Comparison of ENCODE assay signal across 19 cellular contexts in genomic region chr10:9016930-9017329, GRCh38.
DNase-seq lines count a peak whose midpoint lies in the region; ATAC-seq and TF ChIP-seq lines count a peak whose summit lies in the region.
"Had no signal": no experiment of that assay in that cellular context is flagged by ENCODE, and none has a peak within 500 bp of the region (broad histone marks: within the 10 kb centered on the region; RNA-seq: fewer than 3 reads in every experiment).

No MANE protein-coding gene starts in this region.

- no peaks in the 10 kb centered on the region for H3K79me1 ChIP-seq in neuronal stem cell (ENCODE audit: low read depth, low read length)

- H3K36me3 ChIP-seq in GM23338 (ENCODE audit: insufficient read depth): no peaks in the 10 kb centered on the region
- H3K36me3 ChIP-seq in neural progenitor cell: no peaks in the 10 kb centered on the region
- no peaks in the 10 kb centered on the region for H3K36me3 ChIP-seq in neuronal stem cell (replicated peaks in 1 of 2; ENCODE audit: control insufficient read depth in 2 of 2, insufficient read depth in 2 of 2, low read length in 2 of 2)
- H3K36me3 ChIP-seq: BLaER1, Peyer's patch had no signal

- H2BK5ac ChIP-seq in neuronal stem cell (ENCODE audit: low read length): no peak overlapping the region

- no peak overlapping the region for H4K8ac ChIP-seq in neuronal stem cell (ENCODE audit: low read depth, low read length)

- H3K27ac Mint-ChIP-seq in activated T-cell treated with anti-CD3 and anti-CD28 coated beads, Interleukin-2, amount 50 U/mL, for 72 hours: peak overlapping the region; percentile 87
- H3K27ac Mint-ChIP-seq in GM23338 (peak overlapping the region; percentile 32; the same call in 1 of the 2 replicates), neural progenitor cell (no peak overlapping the region)
- no peak overlapping the region for H3K27ac Mint-ChIP-seq in activated T-helper 17 cell treated with anti-CD3 and anti-CD28 coated beads, Interleukin-2, amount 50 U/mL, for 72 hours
- H3K27ac Mint-ChIP-seq: HFFc6 had no signal

- H3K27ac ChIP-seq in GM23338 (ENCODE audit: low read depth) (no peak overlapping the region), neural progenitor cell (no peak overlapping the region), neuronal stem cell (replicated peaks; ENCODE audit: low read length) (no peak overlapping the region)
- H3K27ac ChIP-seq: BLaER1, Peyer's patch had no signal

- no peaks in the 10 kb centered on the region for H3K27me3 Mint-ChIP-seq in activated T-cell treated with anti-CD3 and anti-CD28 coated beads, Interleukin-2, amount 50 U/mL, for 72 hours (ENCODE audit: low read depth)
- H3K27me3 Mint-ChIP-seq in GM23338 (ENCODE audit: insufficient read depth, low read depth, poor library complexity) (no peaks in the 10 kb centered on the region), neural progenitor cell (ENCODE audit: insufficient read depth, low read depth) (no peaks in the 10 kb centered on the region)
- H3K27me3 Mint-ChIP-seq in activated T-helper 17 cell treated with anti-CD3 and anti-CD28 coated beads, Interleukin-2, amount 50 U/mL, for 72 hours: peaks cover 20% of the 10 kb centered on the region

- no peak overlapping the region for H2BK12ac ChIP-seq in neuronal stem cell (ENCODE audit: low read length)

- H3K4me3 ChIP-seq in GM23338: no peak overlapping the region
- no peak overlapping the region for H3K4me3 ChIP-seq in neural progenitor cell
- H3K4me3 ChIP-seq in foreskin fibroblast (ENCODE audit: low read depth in 1 of 2, low read length in 2 of 2): no peak overlapping the region
- no peak overlapping the region for H3K4me3 ChIP-seq in neuronal stem cell (ENCODE audit: low read length in 2 of 2)
- H3K4me3 ChIP-seq: BLaER1, Peyer's patch had no signal

- H3K79me2 ChIP-seq in GM23338 (replicated peaks; ENCODE audit: insufficient read depth) (no peaks in the 10 kb centered on the region), neural progenitor cell (ENCODE audit: low read depth) (no peaks in the 10 kb centered on the region)

- peaks cover 73% of the 10 kb centered on the region for H3K4me1 Mint-ChIP-seq in activated T-cell treated with anti-CD3 and anti-CD28 coated beads, Interleukin-2, amount 50 U/mL, for 72 hours (ENCODE audit: low read depth)
- H3K4me1 Mint-ChIP-seq in GM23338: peaks cover 18% of the 10 kb centered on the region; the same call in 2 of the 3 replicates
- no peaks in the 10 kb centered on the region for H3K4me1 Mint-ChIP-seq in activated T-helper 17 cell treated with anti-CD3 and anti-CD28 coated beads, Interleukin-2, amount 50 U/mL, for 72 hours
- H3K4me1 Mint-ChIP-seq in neural progenitor cell: no peaks in the 10 kb centered on the region

- peaks cover 12% of the 10 kb centered on the region; the same call in 1 of the 2 replicates for H3K4me1 ChIP-seq in GM23338 (ENCODE audit: insufficient read depth)
- no peaks in the 10 kb centered on the region for H3K4me1 ChIP-seq in neural progenitor cell
- H3K4me1 ChIP-seq in neuronal stem cell (ENCODE audit: control insufficient read depth in 2 of 2, insufficient read depth in 1 of 2, low read depth in 1 of 2, low read length in 2 of 2): no peaks in the 10 kb centered on the region
- H3K4me1 ChIP-seq: BLaER1, Peyer's patch had no signal

- no peak overlapping the region for H2BK120ac ChIP-seq in neuronal stem cell (ENCODE audit: low read depth, low read length)

- no peak overlapping the region for H3K9ac ChIP-seq in neural progenitor cell
- no peak overlapping the region for H3K9ac ChIP-seq in neuronal stem cell (ENCODE audit: low read depth, low read length, poor library complexity)
- H3K9ac ChIP-seq: BLaER1 had no signal

- H2AFZ ChIP-seq in GM23338 (peak overlapping the region; percentile 40; the same call in 1 of the 2 replicates), neural progenitor cell (replicated peaks) (peak overlapping the region; percentile 7), neuronal stem cell (ENCODE audit: low read length) (no peak overlapping the region)

- H3K4me2 ChIP-seq in GM23338 (no peak overlapping the region), neural progenitor cell (no peak overlapping the region), neuronal stem cell (ENCODE audit: insufficient read depth, low read length, poor library complexity, severe bottlenecking) (no peak overlapping the region)
- H3K4me2 ChIP-seq: BLaER1 had no signal

- H2AK5ac ChIP-seq in neuronal stem cell (ENCODE audit: low read depth, low read length): no peak overlapping the region

- H3K9me3 ChIP-seq in neural progenitor cell (ENCODE audit: low read depth) (no peaks in the 10 kb centered on the region), neuronal stem cell (replicated peaks in 1 of 2; ENCODE audit: control insufficient read depth in 2 of 2, insufficient read depth in 1 of 2, low read depth in 1 of 2, low read length in 2 of 2) (no peaks in the 10 kb centered on the region)
- H3K9me3 ChIP-seq: BLaER1, Peyer's patch had no signal

- no peak overlapping the region for H4K91ac ChIP-seq in neuronal stem cell (ENCODE audit: low read depth, low read length, poor library complexity)

- no peaks in the 10 kb centered on the region for H3K9me3 Mint-ChIP-seq in activated T-cell treated with anti-CD3 and anti-CD28 coated beads, Interleukin-2, amount 50 U/mL, for 72 hours
- no peaks in the 10 kb centered on the region for H3K9me3 Mint-ChIP-seq in GM23338
- H3K9me3 Mint-ChIP-seq in activated T-helper 17 cell treated with anti-CD3 and anti-CD28 coated beads, Interleukin-2, amount 50 U/mL, for 72 hours: no peaks in the 10 kb centered on the region
- H3K9me3 Mint-ChIP-seq in neural progenitor cell: no peaks in the 10 kb centered on the region

- no peak overlapping the region for H3K4ac ChIP-seq in neuronal stem cell (ENCODE audit: low read length)

- peak overlapping the region; percentile 56 to 62 for H3K4me3 Mint-ChIP-seq in activated T-cell treated with anti-CD3 and anti-CD28 coated beads, Interleukin-2, amount 50 U/mL, for 72 hours
- H3K4me3 Mint-ChIP-seq in GM23338 (no peak overlapping the region), neural progenitor cell (no peak overlapping the region)
- H3K4me3 Mint-ChIP-seq in activated T-helper 17 cell treated with anti-CD3 and anti-CD28 coated beads, Interleukin-2, amount 50 U/mL, for 72 hours: peak overlapping the region; percentile 23
- H3K4me3 Mint-ChIP-seq: HFFc6 had no signal

- no peak for DNase-seq in activated T-cell treated with anti-CD3 and anti-CD28 coated beads, Interleukin-2, amount 50 U/mL, for 72 hours
- no peak for DNase-seq in activated T-cell treated with anti-CD3 and anti-CD28 coated beads, Interleukin-2, amount 50 U/mL, for 1 hour
- DNase-seq in GM23338 (ENCODE audit: low spot score): no peak
- no peak for DNase-seq in neural progenitor cell (ENCODE audit: low spot score)
- DNase-seq in foreskin fibroblast: no peak
- DNase-seq in neuronal stem cell (ENCODE audit: low spot score): no peak
- DNase-seq: DMS79 treated with DMSO at 0.1 percent for 48 hours; HFFc6; IMR-90; NCI-H1417; NCI-H187; NCI-H2107; NCI-H510A; NCI-H748 treated with DMSO at 0.1 percent for 48 hours; NK-92 treated with Interleukin-12 subunit alpha and Interleukin-12 subunit beta, amount 100 ng/mL, for 24 hours; Peyer's patch had no signal

- H4K20me1 ChIP-seq in GM23338 (replicated peaks; ENCODE audit: insufficient read depth): no peaks in the 10 kb centered on the region
- no peaks in the 10 kb centered on the region for H4K20me1 ChIP-seq in neural progenitor cell (ENCODE audit: low read depth)
- H4K20me1 ChIP-seq: BLaER1 had no signal

- H3K23ac ChIP-seq in neuronal stem cell (ENCODE audit: low read depth, low read length, poor library complexity): no peak overlapping the region

- no peaks in the 10 kb centered on the region for H3K27me3 ChIP-seq in GM23338 (ENCODE audit: insufficient read depth)
- H3K27me3 ChIP-seq in neural progenitor cell: no peaks in the 10 kb centered on the region
- no peaks in the 10 kb centered on the region for H3K27me3 ChIP-seq in neuronal stem cell (ENCODE audit: control insufficient read depth in 3 of 3, insufficient read depth in 3 of 3, low read depth in 1 of 3, low read length in 3 of 3)
- H3K27me3 ChIP-seq: BLaER1, Peyer's patch had no signal

- no peaks in the 10 kb centered on the region for H3K36me3 Mint-ChIP-seq in activated T-cell treated with anti-CD3 and anti-CD28 coated beads, Interleukin-2, amount 50 U/mL, for 72 hours (ENCODE audit: insufficient read depth in 2 of 2)
- H3K36me3 Mint-ChIP-seq in GM23338 (ENCODE audit: low read depth) (no peaks in the 10 kb centered on the region), neural progenitor cell (no peaks in the 10 kb centered on the region)
- H3K36me3 Mint-ChIP-seq in activated T-helper 17 cell treated with anti-CD3 and anti-CD28 coated beads, Interleukin-2, amount 50 U/mL, for 72 hours (ENCODE audit: low read depth): no peaks in the 10 kb centered on the region

- TF ChIP-seq CTCF in GM23338 (conservative IDR thresholded peaks at IDR 0.05; ENCODE audit: low read depth in 2 of 2): no peak
- no peak for TF ChIP-seq CTCF in neural progenitor cell (IDR thresholded peaks at IDR 0.05)
- no peak for TF ChIP-seq CTCF in foreskin fibroblast (IDR thresholded peaks at IDR 0.05; ENCODE audit: low read depth, low read length)

- no peak overlapping the region for H2BK15ac ChIP-seq in neuronal stem cell (ENCODE audit: low read length)

- H3K14ac ChIP-seq in neuronal stem cell (ENCODE audit: low read length): no peak overlapping the region

- ATAC-seq in activated T-cell treated with anti-CD3 and anti-CD28 coated beads, Interleukin-2, amount 50 U/mL, for 72 hours (replicated peaks in 1 of 2): no peak
- ATAC-seq in GM23338: no peak
- ATAC-seq in activated T-helper 17 cell treated with anti-CD3 and anti-CD28 coated beads, Interleukin-2, amount 50 U/mL, for 72 hours (replicated peaks): no peak
- ATAC-seq: Right ventricle myocardium inferior had no signal

- WGBS in neuronal stem cell (ENCODE audit: extremely low coverage in 2 of 2, insufficient read length in 2 of 2, insufficient replicate concordance in 1 of 2), 2 donors: no CpG with 5 or more reads among the region's 4 CpGs

- H3F3A ChIP-seq in GM23338 (replicated peaks; ENCODE audit: low read depth) (no peaks in the 10 kb centered on the region), neural progenitor cell (ENCODE audit: low read depth) (no peaks in the 10 kb centered on the region)

- no peaks in the 10 kb centered on the region for H3K9me2 ChIP-seq in GM23338 (ENCODE audit: insufficient read depth)

- H3K18ac ChIP-seq in neuronal stem cell (ENCODE audit: low read length): no peak overlapping the region

TF ChIP-seq in GM23338, 12 proteins besides CTCF, POLR2A, EP300 and RAD21 (continues in another document):
- no peak for TF ChIP-seq POLR2AphosphoS5 (IDR thresholded peaks at IDR 0.05; ENCODE audit: low read depth)

Comparison
In these comparisons a context has a peak if more than half of its experiments do, and no peak if none do; other contexts are left out.
1. H3K27ac Mint-ChIP-seq: peak in activated T-cell treated with anti-CD3 and anti-CD28 coated beads, Interleukin-2, amount 50 U/mL, for 72 hours (single experiment) and GM23338 (single experiment); none in activated T-helper 17 cell treated with anti-CD3 and anti-CD28 coated beads, Interleukin-2, amount 50 U/mL, for 72 hours (single experiment) and neural progenitor cell (single experiment).
2. H3K4me3 Mint-ChIP-seq: peak in activated T-cell treated with anti-CD3 and anti-CD28 coated beads, Interleukin-2, amount 50 U/mL, for 72 hours (2 of 2) and activated T-helper 17 cell treated with anti-CD3 and anti-CD28 coated beads, Interleukin-2, amount 50 U/mL, for 72 hours (single experiment); none in GM23338 (single experiment) and neural progenitor cell (single experiment).